Comparison of ENCODE assay signal across 15 cellular contexts in genomic region chr9:91188719-91189590, GRCh38.
"Had no signal": no experiment of that assay in that cellular context is flagged by ENCODE, and none has a peak within 500 bp of the region (broad histone marks: within the 10 kb centered on the region; RNA-seq: fewer than 3 reads in every experiment).

No MANE protein-coding gene starts in this region.

- H3K36me3 ChIP-seq: brain microvascular endothelial cell, ovary, SJSA1, thyroid gland, uterus had no signal

- H3K4me3 Mint-ChIP-seq: activated naive CD4-positive, alpha-beta T cell treated with anti-CD3 and anti-CD28 coated beads, Interleukin-2, amount 10 ng/mL, durations not matched to agents 7 days and 5 days; activated T-helper 1 cell treated with anti-CD3 and anti-CD28 coated beads, Interleukin-12 subunit alpha, Interleukin-12 subunit beta, Interleukin-2, Interleukin-4 antibody, amounts not matched to agents 30 ng/mL and 10 ng/mL and 1 ng/mL, durations not matched to agents 14 hours and 24 hours and 36 hours; immature natural killer cell; natural killer cell treated with Interleukin-12 subunit alpha and Interleukin-12 subunit beta and Interleukin-15 and Interleukin-18, amount 100 ng/mL, for 72 hours had no signal

- H3K27ac Mint-ChIP-seq: activated naive CD4-positive, alpha-beta T cell treated with anti-CD3 and anti-CD28 coated beads, Interleukin-2, amount 10 ng/mL, durations not matched to agents 7 days and 5 days had no signal

- H3K9me3 ChIP-seq: ovary, SJSA1, thyroid gland, uterus had no signal

- H3K9me3 Mint-ChIP-seq: immature natural killer cell had no signal

- H3K36me3 Mint-ChIP-seq: immature natural killer cell had no signal

- H3K27me3 ChIP-seq: brain microvascular endothelial cell, ovary, SJSA1, thyroid gland, uterus had no signal

- ATAC-seq: natural killer cell treated with Interleukin-12 subunit alpha and Interleukin-12 subunit beta and Interleukin-15 and Interleukin-18, amount 100 ng/mL, for 72 hours had no signal

- H3K27ac ChIP-seq: brain microvascular endothelial cell, ovary, SJSA1, thyroid gland, uterus had no signal

- DNase-seq: activated CD4-positive, CD25-positive, alpha-beta regulatory T cell treated with anti-CD3 and anti-CD28 coated beads, Interleukin-2, amount 50 U/mL, for 72 hours; activated naive CD4-positive, alpha-beta T cell treated with anti-CD3 and anti-CD28 coated beads, Interleukin-2, amount 10 ng/mL, durations not matched to agents 7 days and 5 days; amygdala; cerebellar nuclear complex; glutamatergic neuron; immature natural killer cell; ovary; stimulated activated CD4-positive, alpha-beta T cell treated with anti-CD3 and anti-CD28 coated beads, Interleukin-12 subunit alpha, Interleukin-12 subunit beta, amount 100 ng/mL, for 4 hours; T-helper 9 cell; thyroid gland; uterus had no signal

- H3K4me3 ChIP-seq: ovary, SJSA1, thyroid gland, uterus had no signal

- H3K27me3 Mint-ChIP-seq: natural killer cell treated with Interleukin-12 subunit alpha and Interleukin-12 subunit beta and Interleukin-15 and Interleukin-18, amount 100 ng/mL, for 72 hours had no signal
